Comparison of ENCODE assay signal across 1 cellular context in genomic region chr7:96709381-96710228, GRCh38.
TF ChIP-seq lines count a peak whose summit lies in the region.

SEM1 (minus strand) TSS chr7:96709846; CDS start chr7:96709763, 83 bp downstream.

TF ChIP-seq in K562, 482 proteins besides CTCF, POLR2A, EP300 and RAD21 (continued from another document):
- TF ChIP-seq E2F6 (IDR thresholded peaks at IDR 0.05; ENCODE audit: borderline replicate concordance in 1 of 2, extremely low read depth in 1 of 2, insufficient read depth in 1 of 2, insufficient read length in 1 of 2, low read depth in 1 of 2, low read length in 1 of 2, poor library complexity in 1 of 2, severe bottlenecking in 1 of 2): peak; percentile 43 to 75
- TF ChIP-seq SMARCC2 (IDR thresholded peaks at IDR 0.05; ENCODE audit: low read depth): no peak
- TF ChIP-seq FOXA3 (CRISPR knock-in tag; conservative IDR thresholded peaks at IDR 0.05 in 1 of 2, IDR thresholded peaks at IDR 0.05 in 1 of 2): no peak
- TF ChIP-seq GABPA (tag; conservative IDR thresholded peaks at IDR 0.05; ENCODE audit: low read depth): peak; percentile 84
- no peak for TF ChIP-seq CEBPB (tag; IDR thresholded peaks at IDR 0.05)
- no peak for TF ChIP-seq HINFP (tag; conservative IDR thresholded peaks at IDR 0.05; ENCODE audit: low read depth)
- no peak for TF ChIP-seq XRCC3 (IDR thresholded peaks at IDR 0.05)
- TF ChIP-seq CXXC5 (CRISPR knock-in tag; IDR thresholded peaks at IDR 0.05): peak; percentile 68; the same call in 1 of the 2 replicates
- no peak for TF ChIP-seq DACH1 (IDR thresholded peaks at IDR 0.05; ENCODE audit: partially characterized antibody)
- 0 out of 2 replicates have a peak, but pooled peaks have one; percentile 52 for TF ChIP-seq ZNF197 (CRISPR knock-in tag; IDR thresholded peaks at IDR 0.05; ENCODE audit: low read depth)
